In genomic region chr3:31361391-31362273, GRCh38 we compare ENCODE assay signal across 10 cellular contexts.
A peak's percentile ranks its signal among the peaks of the same experiment; 100 is the strongest.
DNase-seq lines count a peak whose midpoint lies in the region; ATAC-seq and TF ChIP-seq lines count a peak whose summit lies in the region.
"Had no signal": no experiment of that assay in that cellular context is flagged by ENCODE, and none has a peak within 500 bp of the region (broad histone marks: within the 10 kb centered on the region; RNA-seq: fewer than 3 reads in every experiment).

No MANE protein-coding gene starts in this region.

- peak; percentile 81 for DNase-seq in GM23248
- peak; percentile 80 for DNase-seq in SW480 (ENCODE audit: low spot score)
- peak; percentile 35 to 64 for DNase-seq in foreskin keratinocyte
- peak; percentile 39 for DNase-seq in skeletal muscle cell (ENCODE audit: low read depth)
- no peak for DNase-seq in BE2C
- DNase-seq in natural killer cell treated with Interleukin-12 subunit alpha and Interleukin-12 subunit beta and Interleukin-15 and Interleukin-18, amount 100 ng/mL, for 72 hours (ENCODE audit: low spot score), result no peak
- no peak for DNase-seq in cerebellar cortex (ENCODE audit: low spot score)
- DNase-seq: activated CD4-positive, alpha-beta T cell treated with anti-CD3 and anti-CD28 coated beads, Interleukin-2, amount 50 U/mL, for 48 hours; DMS153 had no signal

- no peaks in the 10 kb centered on the region for H3K9me3 Mint-ChIP-seq in natural killer cell treated with Interleukin-12 subunit alpha and Interleukin-12 subunit beta and Interleukin-15 and Interleukin-18, amount 100 ng/mL, for 72 hours

- no peaks in the 10 kb centered on the region for H3K4me1 Mint-ChIP-seq in natural killer cell treated with Interleukin-12 subunit alpha and Interleukin-12 subunit beta and Interleukin-15 and Interleukin-18, amount 100 ng/mL, for 72 hours (ENCODE audit: low read depth in 2 of 2)

- no peaks in the 10 kb centered on the region for H3K36me3 Mint-ChIP-seq in natural killer cell treated with Interleukin-12 subunit alpha and Interleukin-12 subunit beta and Interleukin-15 and Interleukin-18, amount 100 ng/mL, for 72 hours

- H3K27ac ChIP-seq in GM23248 (peak overlapping the region; percentile 60), foreskin keratinocyte (no peak overlapping the region)

- peaks cover 45% of the 10 kb centered on the region for H3F3A ChIP-seq in GM23248 (ENCODE audit: insufficient read depth)

- H3K27me3 ChIP-seq in GM23248 (replicated peaks; ENCODE audit: insufficient read depth), result no peaks in the 10 kb centered on the region
- no peaks in the 10 kb centered on the region for H3K27me3 ChIP-seq in foreskin keratinocyte
- H3K27me3 ChIP-seq in BE2C, result no peaks in the 10 kb centered on the region

- TF ChIP-seq CTCF in foreskin keratinocyte (conservative IDR thresholded peaks at IDR 0.05), result no peak
- TF ChIP-seq CTCF in BE2C (IDR thresholded peaks at IDR 0.05; ENCODE audit: low read depth, low read length), result no peak

- H3K9ac ChIP-seq in GM23248, result peak overlapping the region; percentile 53; the same call in 1 of the 2 replicates

- ATAC-seq in foreskin keratinocyte, result peak; percentile 24
- ATAC-seq in natural killer cell treated with Interleukin-12 subunit alpha and Interleukin-12 subunit beta and Interleukin-15 and Interleukin-18, amount 100 ng/mL, for 72 hours, result no peak
- ATAC-seq: activated naive CD4-positive, alpha-beta T cell treated with anti-CD3 and anti-CD28 coated beads, Interleukin-2, amount 50 U/mL, for 72 hours had no signal

- H3K36me3 ChIP-seq in GM23248 (ENCODE audit: low read depth) (no peaks in the 10 kb centered on the region), BE2C (no peaks in the 10 kb centered on the region)

- peak overlapping the region; percentile 36 for H2AFZ ChIP-seq in GM23248

- no peaks in the 10 kb centered on the region for H4K20me1 ChIP-seq in GM23248 (ENCODE audit: insufficient read depth)

- H3K9me3 ChIP-seq in GM23248 (ENCODE audit: low read depth), result no peaks in the 10 kb centered on the region
- no peaks in the 10 kb centered on the region for H3K9me3 ChIP-seq in BE2C

- no peak overlapping the region for H3K27ac Mint-ChIP-seq in natural killer cell treated with Interleukin-12 subunit alpha and Interleukin-12 subunit beta and Interleukin-15 and Interleukin-18, amount 100 ng/mL, for 72 hours
- H3K27ac Mint-ChIP-seq: activated naive CD4-positive, alpha-beta T cell treated with anti-CD3 and anti-CD28 coated beads, Interleukin-2, amount 50 U/mL, for 72 hours had no signal

- WGBS in GM23248 (ENCODE audit: low coverage in 1 of 2, low lambda C conversion rate in 2 of 2, missing lambda C conversion rate in 2 of 2), 2 experiments, result 25 to 31% methylated on average over 6 of the region's 6 CpGs

- H3K9me2 ChIP-seq in GM23248 (ENCODE audit: insufficient read depth), result no peaks in the 10 kb centered on the region

- in situ Hi-C loops in GM23248 (cut with MboI), result no loop called here

- peaks cover 46% of the 10 kb centered on the region for H3K4me1 ChIP-seq in GM23248 (ENCODE audit: insufficient read depth)
- peaks cover 4% of the 10 kb centered on the region for H3K4me1 ChIP-seq in foreskin keratinocyte
- H3K4me1 ChIP-seq in BE2C, result no peaks in the 10 kb centered on the region

- H3K27me3 Mint-ChIP-seq in natural killer cell treated with Interleukin-12 subunit alpha and Interleukin-12 subunit beta and Interleukin-15 and Interleukin-18, amount 100 ng/mL, for 72 hours, result peaks cover 3 to 9% of the 10 kb centered on the region in 2 donors

- no peak overlapping the region for H3K4me3 Mint-ChIP-seq in natural killer cell treated with Interleukin-12 subunit alpha and Interleukin-12 subunit beta and Interleukin-15 and Interleukin-18, amount 100 ng/mL, for 72 hours

- peak overlapping the region; percentile 79 for H3K4me2 ChIP-seq in GM23248 (ENCODE audit: unreplicated experiment)

- no peaks in the 10 kb centered on the region for H3K79me2 ChIP-seq in GM23248 (ENCODE audit: insufficient read depth)

- H3K4me3 ChIP-seq in GM23248, result peak overlapping the region; percentile 56
- H3K4me3 ChIP-seq in skeletal muscle cell (ENCODE audit: low read depth, low read length), result no peak overlapping the region
- no peak overlapping the region for H3K4me3 ChIP-seq in BE2C (ENCODE audit: low read depth, low read length)

Comparison
In these comparisons a context has a peak if more than half of its experiments do, and no peak if none do; other contexts are left out.
1. DNase-seq: peak in GM23248 (single experiment), SW480 (single experiment), foreskin keratinocyte (2 of 2) and skeletal muscle cell (single experiment); none in BE2C (single experiment), natural killer cell treated with Interleukin-12 subunit alpha and Interleukin-12 subunit beta and Interleukin-15 and Interleukin-18, amount 100 ng/mL, for 72 hours (single experiment) and cerebellar cortex (single experiment).